Comparison of ENCODE assay signal across 3 cellular contexts in genomic region chr1:21143752-21144151, GRCh38.
"Had no signal": no experiment of that assay in that cellular context is flagged by ENCODE, and none has a peak within 500 bp of the region (broad histone marks: within the 10 kb centered on the region; RNA-seq: fewer than 3 reads in every experiment).

No MANE protein-coding gene starts in this region.

- DNase-seq: GDM1, GF-D8 had no signal

- H3K4me3 ChIP-seq: GM12878 had no signal
